10 cellular contexts compared by ENCODE assay signal in the genomic region with DNA sequence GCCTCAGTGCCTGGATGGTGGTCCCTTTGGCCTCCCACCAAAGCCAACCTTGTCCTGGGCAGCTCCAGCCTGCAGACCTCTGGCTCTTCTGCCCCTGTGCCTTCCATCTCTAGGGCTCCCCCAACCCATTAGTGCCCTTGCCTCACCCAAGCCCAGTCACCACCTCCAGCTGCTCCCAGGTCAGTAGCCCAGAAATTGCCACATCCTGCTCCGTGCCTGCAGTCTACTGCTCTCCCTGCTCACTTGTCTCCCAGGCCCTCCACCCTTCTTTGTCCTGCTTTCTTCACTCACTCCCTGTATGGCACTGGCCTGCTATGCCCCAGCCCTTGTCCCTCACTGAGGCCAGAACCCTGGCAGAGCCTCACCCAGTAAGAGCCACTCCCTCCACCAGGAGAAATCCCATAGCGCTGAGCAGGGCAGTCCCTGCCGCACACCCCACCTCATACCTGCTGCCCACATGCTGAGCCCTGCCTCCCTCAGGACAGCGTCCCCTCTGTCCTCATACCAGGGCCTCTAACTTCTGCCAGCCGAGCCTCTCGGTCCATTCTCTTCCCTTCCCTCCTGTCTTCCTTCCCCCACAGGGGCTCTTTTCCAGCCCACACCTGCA. TPM values are rescaled to one million over a fixed set of nuclear protein-coding genes. Genes with fewer than 3 reads are reported as not detected.
DNase-seq lines count a peak whose midpoint lies in the region; ATAC-seq and TF ChIP-seq lines count a peak whose summit lies in the region.
"Had no signal": no experiment of that assay in that cellular context is flagged by ENCODE, and none has a peak within 500 bp of the region (broad histone marks: within the 10 kb centered on the region; RNA-seq: fewer than 3 reads in every experiment).

No MANE protein-coding gene starts in this region.

- H3K4me3 Mint-ChIP-seq in activated CD8-positive, alpha-beta memory T cell treated with anti-CD3 and anti-CD28 coated beads, Interleukin-2, amount 10 ng/mL, durations not matched to agents 7 days and 5 days, result no peak overlapping the region

- TF ChIP-seq POLR2A in stomach (IDR thresholded peaks at IDR 0.05), result no peak

- 87 to 95% (median 93%) methylated on average over 6 of the region's 6 CpGs for WGBS in stomach, 5 donors

- H3K9me3 ChIP-seq in adipocyte (ENCODE audit: control insufficient read depth, low read length), result no peaks in the 10 kb centered on the region
- H3K9me3 ChIP-seq in stomach, result no peaks in the 10 kb centered on the region
- H3K9me3 ChIP-seq: left lung had no signal

- H3K9me3 Mint-ChIP-seq in activated CD8-positive, alpha-beta memory T cell treated with anti-CD3 and anti-CD28 coated beads, Interleukin-2, amount 10 ng/mL, durations not matched to agents 7 days and 5 days (ENCODE audit: low read depth), result no peaks in the 10 kb centered on the region

- peak overlapping the region; percentile 62 for H3K9ac ChIP-seq in adipocyte (ENCODE audit: low read length)

- H3K36me3 Mint-ChIP-seq in activated CD8-positive, alpha-beta memory T cell treated with anti-CD3 and anti-CD28 coated beads, Interleukin-2, amount 10 ng/mL, durations not matched to agents 7 days and 5 days, result peaks cover 36% of the 10 kb centered on the region

- H3K27ac ChIP-seq in stomach, result peak overlapping the region in 4 of 5 donors; percentile 2 to 73 (median 66)

- DNase-seq in activated CD8-positive, alpha-beta memory T cell treated with anti-CD3 and anti-CD28 coated beads, Interleukin-2, amount 10 ng/mL, durations not matched to agents 7 days and 5 days, result no peak
- DNase-seq in activated CD8-positive, alpha-beta memory T cell treated with anti-CD3 and anti-CD28 coated beads, Interleukin-2, amount 50 U/mL, for 4 hours, result no peak
- DNase-seq in adipocyte (ENCODE audit: low read depth), result no peak
- no peak for DNase-seq in left lobe of liver (ENCODE audit: low spot score)
- no peak for DNase-seq in stomach
- no peak for DNase-seq in NCI-H1930 (lab: John Stamatoyannopoulos, UW)
- DNase-seq in activated T-cell treated with anti-CD3 and anti-CD28 coated beads, Interleukin-2, amount 50 U/mL, for 48 hours, result no peak
- DNase-seq: NCI-H69 had no signal

- H3K27me3 ChIP-seq in adipocyte (replicated peaks; ENCODE audit: control insufficient read depth, insufficient read depth, low read length) (no peaks in the 10 kb centered on the region), stomach (no peaks in the 10 kb centered on the region)
- H3K27me3 ChIP-seq: left lung had no signal

- intact Hi-C loops in stomach (cut with DNase I; ENCODE audit: low total_unique reads), result loop anchor here (5.0 to 10.0 kb wide), 2 partner anchors 43 to 155 kb away; partner anchors contain the start of genes CDKN2AIPNL and JADE2

- H3K36me3 ChIP-seq in adipocyte (ENCODE audit: control insufficient read depth, insufficient read depth, low read length, severe bottlenecking) (peaks cover 62% of the 10 kb centered on the region), stomach (peaks cover 76 to 98% (median 91%) of the 10 kb centered on the region in 4 donors)

- TF ChIP-seq EP300 in stomach (IDR thresholded peaks at IDR 0.05), result no peak

- ATAC-seq in activated CD8-positive, alpha-beta memory T cell treated with anti-CD3 and anti-CD28 coated beads, Interleukin-2, amount 10 ng/mL, durations not matched to agents 7 days and 5 days, result no peak
- ATAC-seq in left lobe of liver (peak; percentile 32), GM19395 (IDR thresholded peaks at IDR 0.05; ENCODE audit: unreplicated experiment) (no peak)
- ATAC-seq: left lung had no signal

- CTCF ChIA-PET in activated CD8-positive, alpha-beta memory T cell treated with anti-CD3 and anti-CD28 coated beads, Interleukin-2, amount 10 ng/mL, durations not matched to agents 7 days and 5 days (lab: Charles Lee), result no interaction called here

- H3K4me1 Mint-ChIP-seq in activated CD8-positive, alpha-beta memory T cell treated with anti-CD3 and anti-CD28 coated beads, Interleukin-2, amount 10 ng/mL, durations not matched to agents 7 days and 5 days, result peaks cover 17% of the 10 kb centered on the region

- TF ChIP-seq CTCF in stomach (IDR thresholded peaks at IDR 0.05), result no peak

- peak overlapping the region; percentile 42 for H3K27ac Mint-ChIP-seq in activated CD8-positive, alpha-beta memory T cell treated with anti-CD3 and anti-CD28 coated beads, Interleukin-2, amount 10 ng/mL, durations not matched to agents 7 days and 5 days

- H3K4me1 ChIP-seq in adipocyte (ENCODE audit: control insufficient read depth, insufficient read depth, low read length) (peaks cover 36% of the 10 kb centered on the region), stomach (peaks cover 29 to 52% (median 43%) of the 10 kb centered on the region in 4 donors)

- H3K4me3 ChIP-seq in adipocyte (ENCODE audit: low read length), result no peak overlapping the region
- no peak overlapping the region for H3K4me3 ChIP-seq in stomach
- H3K4me3 ChIP-seq: left lung had no signal

- no peaks in the 10 kb centered on the region for H3K27me3 Mint-ChIP-seq in activated CD8-positive, alpha-beta memory T cell treated with anti-CD3 and anti-CD28 coated beads, Interleukin-2, amount 10 ng/mL, durations not matched to agents 7 days and 5 days

RNA-seq across cellular contexts. Expression of gene JADE2, which starts 44.4 kb away (rescaled TPM):
- 10 to 100 TPM; 88.1 to 98.4 TPM for total RNA-seq in activated CD8-positive, alpha-beta memory T cell treated with anti-CD3 and anti-CD28 coated beads, Interleukin-2, amount 10 ng/mL, durations not matched to agents 7 days and 5 days
- total RNA-seq in left lobe of liver, result 14.2 TPM
- 100 to 1,000 TPM in 1 of 5 donors, 10 to 100 TPM in 4; 16.7 to 109 (median 47.3) TPM for total RNA-seq in stomach
- polyA plus RNA-seq in stomach, result 10 to 100 TPM in 1 of 3 donors, 1 to 10 TPM in 2; 6.2 to 13.0 (median 6.6) TPM
